Comparison of ENCODE assay signal across 1 cellular context in the genomic region with DNA sequence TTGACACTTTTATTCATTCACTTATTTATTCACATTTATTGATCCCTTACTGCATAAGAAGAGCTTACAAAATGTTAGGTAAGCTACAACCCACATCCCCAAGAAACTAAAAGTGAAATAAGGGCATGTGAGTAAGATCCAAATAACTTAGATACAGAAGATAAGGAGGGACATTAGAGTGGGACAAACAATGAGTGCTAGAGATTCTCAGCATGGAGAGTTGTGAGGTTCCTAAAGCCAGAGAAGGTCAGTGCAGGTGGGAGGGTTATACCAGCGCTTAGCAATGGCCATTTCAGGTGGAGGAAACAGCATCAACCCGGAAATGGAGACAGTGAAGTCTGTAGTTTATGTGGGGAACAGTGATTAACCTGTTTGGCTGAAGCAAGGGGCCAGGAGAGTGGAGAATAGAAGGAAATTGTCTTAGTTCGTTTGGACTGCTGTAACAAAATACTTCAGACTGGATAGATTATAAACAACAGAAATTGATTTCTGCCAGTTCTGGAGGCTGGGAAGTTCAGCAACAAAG.
TF ChIP-seq lines count a peak whose summit lies in the region.

No MANE protein-coding gene starts in this region.

TF ChIP-seq in GM12878, 131 proteins besides CTCF, POLR2A, EP300 and RAD21:
- TF ChIP-seq CEBPB (IDR thresholded peaks at IDR 0.05; ENCODE audit: borderline replicate concordance in 1 of 2, low read depth in 2 of 2, low read length in 2 of 2) (no peak), CHD2 (IDR thresholded peaks at IDR 0.05; ENCODE audit: borderline replicate concordance, low read depth, low read length) (no peak)
